ENCODE assay signal across 13 cellular contexts in the genomic region with DNA sequence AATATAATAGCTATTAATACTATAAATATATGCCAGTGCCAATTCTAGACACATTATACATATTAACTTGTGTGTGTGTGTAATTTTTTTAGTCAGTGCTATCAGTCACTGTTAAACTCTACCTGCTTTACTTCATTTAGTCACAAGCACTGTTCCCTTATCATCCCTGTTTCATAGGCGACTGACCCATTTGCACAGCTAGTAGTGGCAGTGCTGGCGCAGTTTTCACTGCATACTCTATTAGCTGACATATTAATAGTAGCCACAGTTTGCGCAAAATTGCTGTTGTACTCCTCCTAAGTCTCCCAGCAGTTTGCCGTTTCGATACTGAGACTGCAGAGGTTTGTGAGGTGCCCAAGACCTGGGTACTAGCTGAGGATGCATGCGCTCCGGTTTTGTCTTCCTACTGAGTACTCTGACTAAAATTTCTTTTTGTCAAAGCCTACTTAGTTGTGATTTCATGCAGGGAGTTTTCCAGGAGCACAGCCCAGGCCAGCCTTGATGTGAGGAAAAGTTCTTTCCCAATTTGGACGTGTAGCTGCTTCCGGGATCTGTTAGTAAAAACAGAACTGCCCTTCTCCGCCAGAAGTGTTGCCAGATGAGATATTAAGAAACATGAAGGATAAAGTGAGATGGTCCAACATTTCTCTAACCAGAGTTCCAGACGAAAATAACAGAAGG. TPM values are rescaled to one million over a fixed set of nuclear protein-coding genes. Genes with fewer than 3 reads are reported as not detected.
DNase-seq lines count a peak whose midpoint lies in the region; ATAC-seq and TF ChIP-seq lines count a peak whose summit lies in the region.
"Had no signal": no experiment of that assay in that cellular context is flagged by ENCODE, and none has a peak within 500 bp of the region (broad histone marks: within the 10 kb centered on the region; RNA-seq: fewer than 3 reads in every experiment).

No MANE protein-coding gene starts in this region.

- H3K36me3 ChIP-seq in esophagus (ENCODE audit: control insufficient read depth in 2 of 2, insufficient read depth in 2 of 2, low read length in 1 of 2), result no peaks in the 10 kb centered on the region
- H3K36me3 ChIP-seq in gastrocnemius medialis, result peaks cover 0 to 1% of the 10 kb centered on the region in 2 donors

- TF ChIP-seq CTCF in lower leg skin (IDR thresholded peaks at IDR 0.05) (no peak), gastrocnemius medialis (IDR thresholded peaks at IDR 0.05 in 4 of 5, conservative IDR thresholded peaks at IDR 0.05 in 1 of 5) (no peak)

- H3K27ac ChIP-seq in esophagus (ENCODE audit: low read depth in 2 of 2, low read length in 1 of 2) (peak overlapping the region; percentile 30 to 81), gastrocnemius medialis (peak overlapping the region; percentile 65 to 95 (median 86))

- H3K9me3 ChIP-seq in esophagus (ENCODE audit: control insufficient read depth in 2 of 2, insufficient read depth in 1 of 2, low read depth in 1 of 2, low read length in 1 of 2) (no peaks in the 10 kb centered on the region), gastrocnemius medialis (no peaks in the 10 kb centered on the region)

- no peak for TF ChIP-seq POLR2A in lower leg skin (IDR thresholded peaks at IDR 0.05)
- TF ChIP-seq POLR2A in gastrocnemius medialis (IDR thresholded peaks at IDR 0.05), result no peak

- ATAC-seq in gastrocnemius medialis (peak; percentile 64 to 68), HG02852 (IDR thresholded peaks at IDR 0.05; ENCODE audit: unreplicated experiment) (no peak)
- ATAC-seq: activated CD8-positive, alpha-beta memory T cell treated with anti-CD3 and anti-CD28 coated beads, Interleukin-2, amount 10 ng/mL, durations not matched to agents 7 days and 5 days; activated naive CD4-positive, alpha-beta T cell treated with anti-CD3 and anti-CD28 coated beads, Interleukin-2, amount 50 U/mL, for 72 hours had no signal

- H3K27me3 ChIP-seq in esophagus (ENCODE audit: control insufficient read depth in 1 of 2, insufficient read depth in 2 of 2, low read length in 2 of 2) (no peaks in the 10 kb centered on the region), gastrocnemius medialis (no peaks in the 10 kb centered on the region)

- intact Hi-C loops in lower leg skin (cut with DNase I; ENCODE audit: low total_unique reads) (no loop called here), gastrocnemius medialis (cut with DNase I; ENCODE audit: low total_unique reads) (loop anchor here (5.0 to 10.0 kb wide), 2 partner anchors 335 to 483 kb away; no protein-coding TSS in a partner anchor)

- DNase-seq in AG08396 (ENCODE audit: low spot score) (peak; percentile 28), lower leg skin (ENCODE audit: low spot score in 2 of 2) (peak; percentile 64 to 90), gastrocnemius medialis (peak; percentile 27 to 65), pons (ENCODE audit: low spot score) (no peak), NCI-H2107 treated with DMSO at 0.1 percent for 48 hours (lab: John Stamatoyannopoulos, UW; ENCODE audit: unreplicated experiment) (no peak), SIG-M5 treated with dmso at 0.1 percent for 504 hours (lab: John Stamatoyannopoulos, UW; ENCODE audit: unreplicated experiment) (no peak)
- DNase-seq: activated CD8-positive, alpha-beta memory T cell treated with anti-CD3 and anti-CD28 coated beads, Interleukin-2, amount 10 ng/mL, durations not matched to agents 7 days and 5 days; DMS79 treated with DMSO at 0.1 percent for 48 hours; NCI-H1048; NCI-H510A treated with DMSO at 0.1 percent for 48 hours had no signal

- H3K4me1 ChIP-seq in esophagus (ENCODE audit: control insufficient read depth in 2 of 2, insufficient read depth in 2 of 2, low read length in 1 of 2) (no peaks in the 10 kb centered on the region), gastrocnemius medialis (peaks cover 70 to 78% of the 10 kb centered on the region in 2 donors)

- in situ Hi-C loops in gastrocnemius medialis (cut with MboI; ENCODE audit: low sequenced_read_pairs in 4 of 4), result loop anchor here in 2 of 4 donors (25.0 kb wide), 2 partner anchors 135 to 540 kb away; a partner anchor contains a TSS

- WGBS in esophagus, 2 donors, result 73 to 76% methylated on average over 11 of the region's 11 CpGs
- 55 to 75% methylated on average over 11 of the region's 11 CpGs for WGBS in lower leg skin, 2 donors

- H3K4me3 ChIP-seq in esophagus (ENCODE audit: low read depth in 1 of 2, low read length in 2 of 2) (no peak overlapping the region), lower leg skin (ENCODE audit: low read depth, poor library complexity, severe bottlenecking) (no peak overlapping the region), gastrocnemius medialis (peak overlapping the region; percentile 33 to 43 (median 34))

RNA-seq across cellular contexts. Expression of a gene that starts 5.6 kb away (rescaled TPM):
- 1 to 10 TPM in 1 of 2 donors, under 1 TPM in 1; 0.77 to 2.3 TPM for polyA plus RNA-seq in esophagus
- 1 to 10 TPM in 2 of 4 donors, under 1 TPM in 2; 0.49 to 1.2 (median 1.0) TPM for total RNA-seq in lower leg skin
- 10 to 100 TPM in 2 of 4 donors, 1 to 10 TPM in 2; 6.7 to 15.7 (median 9.8) TPM for total RNA-seq in gastrocnemius medialis

RNA-seq across cellular contexts. Expression of a gene that starts 44.4 kb away (rescaled TPM):
- polyA plus RNA-seq in esophagus, result 1 to 10 TPM; 1.4 to 5.3 TPM
- total RNA-seq in lower leg skin, result 1 to 10 TPM; 4.7 to 9.8 (median 6.9) TPM
- total RNA-seq in gastrocnemius medialis, result 10 to 100 TPM in 3 of 4 donors, 1 to 10 TPM in 1; 8.7 to 18.5 (median 11.6) TPM

Comparison
In these comparisons a context has a peak if more than half of its experiments do, and no peak if none do; other contexts are left out.
1. DNase-seq: peak in AG08396 (single experiment), lower leg skin (2 of 2) and gastrocnemius medialis (2 of 2); none in pons (single experiment), NCI-H2107 treated with DMSO at 0.1 percent for 48 hours (single experiment) and SIG-M5 treated with dmso at 0.1 percent for 504 hours (single experiment).
2. H3K4me3 ChIP-seq: peak in gastrocnemius medialis (4 of 4); none in esophagus (0 of 2) and lower leg skin (single experiment).